Comparison of ENCODE assay signal across 8 cellular contexts in genomic region chr10:25875555-25876165, GRCh38. TPM values are rescaled to one million over a fixed set of nuclear protein-coding genes. Genes with fewer than 3 reads are reported as not detected.
DNase-seq lines count a peak whose midpoint lies in the region; FAIRE-seq and TF ChIP-seq lines count a peak whose summit lies in the region.

No MANE protein-coding gene starts in this region.

- DNase-seq in GM03348 (ENCODE audit: low spot score) (peak; percentile 73), H4 (ENCODE audit: low spot score) (peak; percentile 68), LoVo (ENCODE audit: low spot score) (peak; percentile 78), RCC 7860 (ENCODE audit: low spot score) (peak; percentile 46), activated T-helper 1 cell treated with Interleukin-2 at 50 U/mL for 16 hours (ENCODE audit: low read depth) (peak; percentile 24), foreskin melanocyte (peak; percentile 53), occipital lobe (lab: John Stamatoyannopoulos, UW) (peak; percentile 40), tibial artery (peak; percentile 67 to 79)

- no peaks in the 10 kb centered on the region for H3K9me3 ChIP-seq in tibial artery

- FAIRE-seq in RCC 7860 (lab: Jason Lieb, UNC): no peak

- no peaks in the 10 kb centered on the region for H3K4me1 ChIP-seq in tibial artery

- H3K4me3 ChIP-seq in tibial artery: no peak overlapping the region

- no peaks in the 10 kb centered on the region for H3K36me3 ChIP-seq in tibial artery

- intact Hi-C loops in tibial artery (cut with DNase I; ENCODE audit: low total_unique reads): loop anchor here (10.0 kb wide), 2 partner anchors 269 to 399 kb away; no protein-coding TSS in a partner anchor

- peak; percentile 72 to 87 for TF ChIP-seq CTCF in tibial artery (IDR thresholded peaks at IDR 0.05)

- H3K27ac ChIP-seq in tibial artery: no peak overlapping the region

- no peaks in the 10 kb centered on the region for H3K27me3 ChIP-seq in tibial artery

RNA-seq across cellular contexts. Expression of gene MYO3A, which starts 58.4 kb away (rescaled TPM):
- total RNA-seq in H4 (2014; rRNA removed; shearing (Covaris generic)): not detected in 2 replicates
- total RNA-seq in occipital lobe: 3.6 TPM

Comparison
In these comparisons a context has a peak if more than half of its experiments do, and no peak if none do; other contexts are left out.
1. DNase-seq: peak in every context shown above with its lines; median percentile 78 in LoVo; 73 in GM03348; 73 in tibial artery; 68 in H4; 53 in foreskin melanocyte; 46 in RCC 7860; 40 in occipital lobe; 24 in activated T-helper 1 cell treated with Interleukin-2 at 50 U/mL for 16 hours.